ENCODE assay signal across 25 cellular contexts in the genomic region with DNA sequence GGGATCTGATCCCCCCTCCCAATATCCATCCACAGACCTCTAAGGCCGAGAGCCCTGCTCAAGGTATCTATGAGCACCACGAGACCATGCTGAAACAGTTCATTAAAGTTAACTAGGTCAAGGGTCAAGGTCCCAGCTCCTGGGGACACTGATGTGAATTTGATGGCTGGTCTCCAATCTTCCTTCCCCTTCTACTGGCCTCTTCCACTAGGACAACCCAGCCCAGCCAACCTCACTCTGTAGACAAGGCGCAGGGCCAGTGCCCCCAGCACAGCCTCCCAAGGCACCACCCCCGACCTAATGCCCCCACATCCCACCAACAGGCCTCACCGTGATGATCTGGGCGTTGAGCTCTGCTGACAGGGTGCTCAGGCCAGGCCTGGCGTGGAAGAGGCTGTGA. TPM values are rescaled to one million over a fixed set of nuclear protein-coding genes. Genes with fewer than 3 reads are reported as not detected.
DNase-seq lines count a peak whose midpoint lies in the region; ATAC-seq and TF ChIP-seq lines count a peak whose summit lies in the region.
"Had no signal": no experiment of that assay in that cellular context is flagged by ENCODE, and none has a peak within 500 bp of the region (broad histone marks: within the 10 kb centered on the region; RNA-seq: fewer than 3 reads in every experiment).

No MANE protein-coding gene starts in this region.

- no peak for TF ChIP-seq CTCF in OCI-LY7 (conservative IDR thresholded peaks at IDR 0.05; ENCODE audit: low read length)
- no peak for TF ChIP-seq CTCF in foreskin keratinocyte (conservative IDR thresholded peaks at IDR 0.05)
- TF ChIP-seq CTCF in suprapubic skin (IDR thresholded peaks at IDR 0.05) = no peak

- no peak overlapping the region for H2BK5ac ChIP-seq in neuronal stem cell (ENCODE audit: low read length)

- no peaks in the 10 kb centered on the region for H4K20me1 ChIP-seq in OCI-LY7 (ENCODE audit: insufficient read depth, low read length)

- H3K23ac ChIP-seq in neuronal stem cell (ENCODE audit: low read depth, low read length, poor library complexity) = no peak overlapping the region

- H3K4me1 Mint-ChIP-seq in CD4-positive, CD25-positive, alpha-beta regulatory T cell = peaks cover 0 to 2% (median 0%) of the 10 kb centered on the region in 4 donors

- POLR2A ChIA-PET in OCI-LY7 (lab: Charles Lee) = no interaction called here

- peak; percentile 26 for ATAC-seq in Right ventricle myocardium inferior
- ATAC-seq in left cardiac atrium = no peak
- ATAC-seq in CD4-positive, CD25-positive, alpha-beta regulatory T cell (ENCODE audit: low read depth in 2 of 2) = peak in 1 of 2 donors; percentile 23
- no peak for ATAC-seq in foreskin keratinocyte
- ATAC-seq: HCT116, K562, PC-3 had no signal

- no peaks in the 10 kb centered on the region for H3K79me2 ChIP-seq in OCI-LY7 (ENCODE audit: insufficient read depth, low read depth, low read length)

- no peak for DNase-seq in Right ventricle myocardium inferior (ENCODE audit: missing footprints)
- DNase-seq in left cardiac atrium = no peak
- DNase-seq in CD4-positive, CD25-positive, alpha-beta regulatory T cell = no peak
- DNase-seq in OCI-LY7 (ENCODE audit: low spot score) = no peak
- DNase-seq in neuronal stem cell (ENCODE audit: low spot score) = no peak
- no peak for DNase-seq in foreskin keratinocyte
- DNase-seq in suprapubic skin (ENCODE audit: low spot score in 2 of 2) = no peak
- no peak for DNase-seq in SW 1271 (lab: John Stamatoyannopoulos, UW)
- DNase-seq: DMS53, GDM1, GOT3, MM.1S, NCI-H1048, NCI-H1417 treated with DMSO at 0.1 percent for 48 hours, NCI-H187 treated with DMSO at 0.1 percent for 48 hours, NCI-H2107, NCI-H446 treated with DMSO at 0.1 percent for 48 hours, NCI-H526 treated with DMSO at 0.1 percent for 48 hours, PC-3, RPMI8226, SIG-M5, SK-N-SH had no signal

- no peak for TF ChIP-seq EP300 in suprapubic skin (IDR thresholded peaks at IDR 0.05)

- no peak overlapping the region for H2BK120ac ChIP-seq in neuronal stem cell (ENCODE audit: low read depth, low read length)

- H3K27ac ChIP-seq in CD4-positive, CD25-positive, alpha-beta regulatory T cell (ENCODE audit: insufficient read depth, low read length, poor library complexity, severe bottlenecking) = no peak overlapping the region
- H3K27ac ChIP-seq in OCI-LY7 (ENCODE audit: low read depth, low read length, poor library complexity, severe bottlenecking) (no peak overlapping the region), neuronal stem cell (replicated peaks; ENCODE audit: low read length) (no peak overlapping the region), foreskin keratinocyte (no peak overlapping the region), suprapubic skin (no peak overlapping the region)

- intact Hi-C loops in Right ventricle myocardium inferior (cut with DNase I) (no loop called here), left cardiac atrium (cut with DNase I) (no loop called here), OCI-LY7 (cut with micrococcal nuclease; ENCODE audit: unreplicated experiment) (no loop called here)

- no peak overlapping the region for H3K4ac ChIP-seq in neuronal stem cell (ENCODE audit: low read length)

- WGBS in neuronal stem cell (ENCODE audit: extremely low coverage in 2 of 2, insufficient read length in 2 of 2, insufficient replicate concordance in 1 of 2), 2 donors = no CpG with 5 or more reads among the region's 7 CpGs
- WGBS in suprapubic skin = 95% methylated on average over 7 of the region's 7 CpGs

- peak overlapping the region; percentile 5 for H3K18ac ChIP-seq in neuronal stem cell (ENCODE audit: low read length)

- H4K91ac ChIP-seq in neuronal stem cell (ENCODE audit: low read depth, low read length, poor library complexity) = peak overlapping the region; percentile 11

- no peak overlapping the region for H3K4me3 Mint-ChIP-seq in CD4-positive, CD25-positive, alpha-beta regulatory T cell
- H3K4me3 Mint-ChIP-seq: CD14-positive monocyte had no signal

- H3K14ac ChIP-seq in neuronal stem cell (ENCODE audit: low read length) = no peak overlapping the region

- no peak overlapping the region for H2BK15ac ChIP-seq in neuronal stem cell (ENCODE audit: low read length)

- H3K27me3 ChIP-seq in CD4-positive, CD25-positive, alpha-beta regulatory T cell (ENCODE audit: control insufficient read depth, insufficient read depth, low read length) = no peaks in the 10 kb centered on the region
- H3K27me3 ChIP-seq in neuronal stem cell (ENCODE audit: control insufficient read depth in 3 of 3, insufficient read depth in 3 of 3, low read depth in 1 of 3, low read length in 3 of 3) (no peaks in the 10 kb centered on the region), foreskin keratinocyte (no peaks in the 10 kb centered on the region), suprapubic skin (no peaks in the 10 kb centered on the region)

- H3K36me3 ChIP-seq in CD4-positive, CD25-positive, alpha-beta regulatory T cell (ENCODE audit: control insufficient read depth, insufficient read depth, low read length) = peaks cover 23% of the 10 kb centered on the region
- H3K36me3 ChIP-seq in OCI-LY7 (ENCODE audit: insufficient read depth, low read length) (peaks cover 87% of the 10 kb centered on the region), neuronal stem cell (replicated peaks in 1 of 2; ENCODE audit: control insufficient read depth in 2 of 2, insufficient read depth in 2 of 2, low read length in 2 of 2) (peaks cover 36 to 78% of the 10 kb centered on the region in 2 donors), suprapubic skin (peaks cover 88% of the 10 kb centered on the region)

- no peaks in the 10 kb centered on the region for H3K9me2 ChIP-seq in OCI-LY7 (ENCODE audit: insufficient read depth, low read length)
- H3K9me2 ChIP-seq: SK-N-SH had no signal

- peaks cover 20% of the 10 kb centered on the region for H3K36me3 Mint-ChIP-seq in CD4-positive, CD25-positive, alpha-beta regulatory T cell

- H3K27me3 Mint-ChIP-seq in CD4-positive, CD25-positive, alpha-beta regulatory T cell = no peaks in the 10 kb centered on the region

- peak overlapping the region in 2 of 3 donors; percentile 31 to 35 for H3K27ac Mint-ChIP-seq in CD4-positive, CD25-positive, alpha-beta regulatory T cell

- no peaks in the 10 kb centered on the region for H3K9me3 ChIP-seq in CD4-positive, CD25-positive, alpha-beta regulatory T cell (ENCODE audit: control insufficient read depth in 2 of 2, low read length in 2 of 2)
- H3K9me3 ChIP-seq in OCI-LY7 (ENCODE audit: low read length) (no peaks in the 10 kb centered on the region), neuronal stem cell (replicated peaks in 1 of 2; ENCODE audit: control insufficient read depth in 2 of 2, insufficient read depth in 1 of 2, low read depth in 1 of 2, low read length in 2 of 2) (peaks cover 0 to 2% of the 10 kb centered on the region in 2 donors), suprapubic skin (no peaks in the 10 kb centered on the region)
- H3K9me3 ChIP-seq: SK-N-SH had no signal

- H3K4me3 ChIP-seq in CD4-positive, CD25-positive, alpha-beta regulatory T cell (ENCODE audit: low read depth, low read length) = no peak overlapping the region
- H3K4me3 ChIP-seq in OCI-LY7 (ENCODE audit: low read depth, low read length, poor library complexity, severe bottlenecking) = no peak overlapping the region
- no peak overlapping the region for H3K4me3 ChIP-seq in neuronal stem cell (ENCODE audit: low read length in 2 of 2)
- no peak overlapping the region for H3K4me3 ChIP-seq in suprapubic skin
- H3K4me3 ChIP-seq: K562 had no signal

- H3K9me3 Mint-ChIP-seq in CD4-positive, CD25-positive, alpha-beta regulatory T cell = no peaks in the 10 kb centered on the region

- no peak overlapping the region for H4K8ac ChIP-seq in neuronal stem cell (ENCODE audit: low read depth, low read length)

- no peak for TF ChIP-seq POLR2A in suprapubic skin (IDR thresholded peaks at IDR 0.05)

- H3K79me1 ChIP-seq in neuronal stem cell (ENCODE audit: low read depth, low read length) = peaks cover 2% of the 10 kb centered on the region

- CTCF ChIA-PET in OCI-LY7 (lab: Charles Lee; ENCODE audit: unreplicated experiment) = interaction anchor here (0.6 kb wide), 3 partner anchors 9 to 100 kb away, joined by 3 to 6 read pairs (median 5); no protein-coding TSS in a partner anchor

- H3K4me2 ChIP-seq in OCI-LY7 (ENCODE audit: low read length) = no peak overlapping the region
- no peak overlapping the region for H3K4me2 ChIP-seq in neuronal stem cell (ENCODE audit: insufficient read depth, low read length, poor library complexity, severe bottlenecking)
- H3K4me2 ChIP-seq: SK-N-SH had no signal

- no peak overlapping the region for H2AK5ac ChIP-seq in neuronal stem cell (ENCODE audit: low read depth, low read length)

- no peak overlapping the region for H3K9ac ChIP-seq in neuronal stem cell (ENCODE audit: low read depth, low read length, poor library complexity)
- H3K9ac ChIP-seq: SK-N-SH had no signal

- no peak overlapping the region for H2AFZ ChIP-seq in OCI-LY7 (ENCODE audit: low read length)
- no peak overlapping the region for H2AFZ ChIP-seq in neuronal stem cell (ENCODE audit: low read length)

- H3K4me1 ChIP-seq in CD4-positive, CD25-positive, alpha-beta regulatory T cell (ENCODE audit: control insufficient read depth, insufficient read depth, low read length, poor library complexity, severe bottlenecking) = no peaks in the 10 kb centered on the region
- no peaks in the 10 kb centered on the region for H3K4me1 ChIP-seq in OCI-LY7 (ENCODE audit: insufficient read depth, low read length, poor library complexity, severe bottlenecking)
- no peaks in the 10 kb centered on the region for H3K4me1 ChIP-seq in neuronal stem cell (ENCODE audit: control insufficient read depth in 2 of 2, insufficient read depth in 1 of 2, low read depth in 1 of 2, low read length in 2 of 2)
- H3K4me1 ChIP-seq in foreskin keratinocyte = no peaks in the 10 kb centered on the region
- no peaks in the 10 kb centered on the region for H3K4me1 ChIP-seq in suprapubic skin

- BruUV-seq in OCI-LY7 (replicated peaks; lab: Mats Ljungman, UMichigan) = TSS peak; percentile 35

- no peak overlapping the region for H2BK12ac ChIP-seq in neuronal stem cell (ENCODE audit: low read length)

RNA-seq across cellular contexts. Expression of gene RRP12, which starts 15.6 kb away (rescaled TPM):
- 13.8 TPM for total RNA-seq in Right ventricle myocardium inferior
- 10 to 100 TPM in 1 of 2 donors, 1 to 10 TPM in 1; 7.6 to 27.2 TPM for total RNA-seq in left cardiac atrium
- 82.0 TPM for total RNA-seq in CD4-positive, CD25-positive, alpha-beta regulatory T cell
- 1 to 10 TPM; 5.1 to 9.1 (median 7.3) TPM for polyA plus RNA-seq in CD4-positive, CD25-positive, alpha-beta regulatory T cell
- total RNA-seq in OCI-LY7 (2014; rRNA removed; shearing (Covaris generic)) = 32.1 and 38.6 TPM in 2 replicates
- total RNA-seq in OCI-LY7 (2022) = 32.7 and 39.3 TPM in 2 replicates
- 10.3 TPM for polyA plus RNA-seq in neuronal stem cell (2013, experiment 1 of 2)
- polyA plus RNA-seq in neuronal stem cell (2013, experiment 2 of 2) = 9.5 TPM
- 32.7 and 40.1 TPM in 2 replicates for total RNA-seq in foreskin keratinocyte
- polyA plus RNA-seq in foreskin keratinocyte = 23.7 and 27.7 TPM in 2 replicates
- 10 to 100 TPM; 24.5 to 49.3 (median 48.6) TPM for total RNA-seq in suprapubic skin

RNA-seq across cellular contexts. Expression of gene PGAM1, which starts 40.4 kb away (rescaled TPM):
- total RNA-seq in Right ventricle myocardium inferior (220 TPM), left cardiac atrium (100 to 1,000 TPM; 258 to 344 TPM), OCI-LY7 (2022) (286 and 467 TPM in 2 replicates), foreskin keratinocyte (520 and 546 TPM in 2 replicates), suprapubic skin (100 to 1,000 TPM; 106 to 238 (median 209) TPM)
- 98.8 TPM for total RNA-seq in CD4-positive, CD25-positive, alpha-beta regulatory T cell
- polyA plus RNA-seq in CD4-positive, CD25-positive, alpha-beta regulatory T cell = 100 to 1,000 TPM; 253 to 375 (median 298) TPM
- total RNA-seq in OCI-LY7 (2014; rRNA removed; shearing (Covaris generic)) = 243 and 289 TPM in 2 replicates
- 252 TPM for polyA plus RNA-seq in neuronal stem cell (2013, experiment 1 of 2)
- 248 TPM for polyA plus RNA-seq in neuronal stem cell (2013, experiment 2 of 2)
- polyA plus RNA-seq in foreskin keratinocyte = 438 and 526 TPM in 2 replicates

RNA-seq across cellular contexts. Expression of gene FRAT2, which starts 51.0 kb away (rescaled TPM):
- 9.1 TPM for total RNA-seq in Right ventricle myocardium inferior
- total RNA-seq in left cardiac atrium = 1 to 10 TPM; 4.9 to 7.6 TPM
- total RNA-seq in CD4-positive, CD25-positive, alpha-beta regulatory T cell = 28.0 TPM
- 10 to 100 TPM in 3 of 4 donors, 1 to 10 TPM in 1; 8.8 to 17.2 (median 10.9) TPM for polyA plus RNA-seq in CD4-positive, CD25-positive, alpha-beta regulatory T cell
- 9.3 and 12.3 TPM in 2 replicates for total RNA-seq in OCI-LY7 (2014; rRNA removed; shearing (Covaris generic))
- 18.3 and 18.4 TPM in 2 replicates for total RNA-seq in OCI-LY7 (2022)
- 6.9 TPM for polyA plus RNA-seq in neuronal stem cell (2013, experiment 1 of 2)
- 7.3 TPM for polyA plus RNA-seq in neuronal stem cell (2013, experiment 2 of 2)
- total RNA-seq in foreskin keratinocyte = 7.1 and 8.1 TPM in 2 replicates
- 6.4 and 8.6 TPM in 2 replicates for polyA plus RNA-seq in foreskin keratinocyte
- total RNA-seq in suprapubic skin = 10 to 100 TPM; 30.9 to 58.0 (median 38.4) TPM
